1 cellular context compared by ENCODE assay signal in genomic region chr11:72758690-72759389, GRCh38.
TF ChIP-seq lines count a peak whose summit lies in the region.

No MANE protein-coding gene starts in this region.

TF ChIP-seq in WTC11, 78 proteins besides CTCF, POLR2A, EP300 and RAD21 (continued from another document):
- TF ChIP-seq ARID4B (CRISPR knock-in tag; IDR thresholded peaks at IDR 0.05; ENCODE audit: borderline replicate concordance) (no peak), CREM (CRISPR knock-in tag; IDR thresholded peaks at IDR 0.05) (no peak), SOX15 (CRISPR knock-in tag; IDR thresholded peaks at IDR 0.05) (no peak), NFE2L1 (CRISPR knock-in tag; IDR thresholded peaks at IDR 0.05) (no peak), PREB (CRISPR knock-in tag; IDR thresholded peaks at IDR 0.05; ENCODE audit: borderline replicate concordance) (no peak)
- TF ChIP-seq, protein P1, sequence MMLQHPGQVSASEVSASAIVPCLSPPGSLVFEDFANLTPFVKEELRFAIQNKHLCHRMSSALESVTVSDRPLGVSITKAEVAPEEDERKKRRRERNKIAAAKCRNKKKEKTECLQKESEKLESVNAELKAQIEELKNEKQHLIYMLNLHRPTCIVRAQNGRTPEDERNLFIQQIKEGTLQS (CRISPR knock-in tag; conservative IDR thresholded peaks at IDR 0.05): no peak
- TF ChIP-seq, protein P2, sequence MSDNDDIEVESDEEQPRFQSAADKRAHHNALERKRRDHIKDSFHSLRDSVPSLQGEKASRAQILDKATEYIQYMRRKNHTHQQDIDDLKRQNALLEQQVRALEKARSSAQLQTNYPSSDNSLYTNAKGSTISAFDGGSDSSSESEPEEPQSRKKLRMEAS (CRISPR knock-in tag; IDR thresholded peaks at IDR 0.05): no peak
TF ChIP-seq in WTC11: peak in this region for 0.
